Comparison of ENCODE assay signal across 14 cellular contexts in the genomic region with DNA sequence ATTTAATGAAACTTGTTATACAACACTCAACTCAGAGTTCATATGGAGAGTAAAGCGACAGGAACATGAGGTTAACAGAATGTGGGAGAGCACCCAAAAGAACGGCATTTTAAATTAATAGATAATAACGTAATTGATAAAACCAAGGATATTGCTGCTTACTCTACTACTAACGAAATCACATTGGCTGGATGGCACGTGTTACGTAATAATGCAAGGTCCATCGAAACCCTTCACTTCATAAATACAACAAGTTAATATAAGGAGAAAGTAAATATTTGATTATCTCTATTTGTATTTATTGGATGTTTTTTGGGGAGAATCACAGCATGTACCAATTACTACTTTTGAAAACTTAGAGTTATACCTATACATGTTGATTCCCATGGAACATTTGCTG. TPM values are rescaled to one million over a fixed set of nuclear protein-coding genes. Genes with fewer than 3 reads are reported as not detected.
DNase-seq lines count a peak whose midpoint lies in the region; ATAC-seq and TF ChIP-seq lines count a peak whose summit lies in the region.
"Had no signal": no experiment of that assay in that cellular context is flagged by ENCODE, and none has a peak within 500 bp of the region (broad histone marks: within the 10 kb centered on the region; RNA-seq: fewer than 3 reads in every experiment).

No MANE protein-coding gene starts in this region.

- no CpG with 5 or more reads among the region's 7 CpGs for WGBS in H9 (ENCODE audit: extremely low coverage, insufficient read length, low lambda C conversion rate)
- 49 to 71% (median 61%) methylated on average over 7 of the region's 7 CpGs for WGBS in stomach, 5 donors
- no CpG with 5 or more reads among the region's 7 CpGs for WGBS in mesendoderm (ENCODE audit: extremely low coverage, insufficient coverage, low lambda C conversion rate)

- H3K79me2 ChIP-seq in H9 (ENCODE audit: insufficient read depth, low read length): no peaks in the 10 kb centered on the region
- H3K79me2 ChIP-seq in mesendoderm (ENCODE audit: control insufficient read depth, insufficient read depth, low read length): no peaks in the 10 kb centered on the region

- H3K9ac ChIP-seq in H9 (ENCODE audit: extremely low read depth, insufficient read length, low read length) (no peak overlapping the region), mesendoderm (ENCODE audit: low read length) (no peak overlapping the region)

- H3K4me1 Mint-ChIP-seq in H9: peaks cover 44 to 50% of the 10 kb centered on the region in 2 experiments

- H3K27ac ChIP-seq in H9 (ENCODE audit: insufficient read length, low read depth, low read length) (no peak overlapping the region), lower lobe of right lung (no peak overlapping the region), stomach (peak overlapping the region in 2 of 5 donors; percentile 89 to 91), mesendoderm (ENCODE audit: low read depth, low read length) (no peak overlapping the region)
- H3K27ac ChIP-seq: C4-2B had no signal

- H3K27me3 ChIP-seq in H9 (ENCODE audit: insufficient read depth, low read length) (no peaks in the 10 kb centered on the region; the same call in 1 of the 2 replicates), lower lobe of right lung (ENCODE audit: low read depth) (no peaks in the 10 kb centered on the region), stomach (peaks cover 0 to 38% (median 6%) of the 10 kb centered on the region in 3 donors), mesendoderm (ENCODE audit: insufficient read depth, low read length, poor library complexity) (no peaks in the 10 kb centered on the region)

- H3K9me3 Mint-ChIP-seq in H9: no peaks in the 10 kb centered on the region

- H2BK5ac ChIP-seq in H9 (ENCODE audit: insufficient read length, low read length): no peak overlapping the region
- no peak overlapping the region for H2BK5ac ChIP-seq in mesendoderm (ENCODE audit: low read length)

- H3K4me2 ChIP-seq in H9 (ENCODE audit: insufficient read depth, insufficient read length, low read length) (peak overlapping the region; percentile 78), mesendoderm (ENCODE audit: low read length) (no peak overlapping the region)

- H3K4me3 Mint-ChIP-seq in H9: peak overlapping the region; percentile 93 to 94; a peak in 4 of 5 replicates

- H3K27ac Mint-ChIP-seq in H9: no peak overlapping the region
- H3K27ac Mint-ChIP-seq: T-helper 17 cell had no signal

- H3K18ac ChIP-seq in H9 (ENCODE audit: insufficient read length, low read depth, low read length): no peak overlapping the region
- no peak overlapping the region for H3K18ac ChIP-seq in mesendoderm (ENCODE audit: low read length)

- H2BK15ac ChIP-seq in H9 (ENCODE audit: low read depth, low read length) (no peak overlapping the region), mesendoderm (replicated peaks; ENCODE audit: low read depth) (no peak overlapping the region)

- H3K4me3 ChIP-seq in astrocyte of the cerebellum (ENCODE audit: low read depth, low read length) (peak overlapping the region; percentile 68), lower lobe of right lung (peak overlapping the region; percentile 66), stomach (peak overlapping the region; percentile 60 to 69 (median 63)), mesendoderm (ENCODE audit: low read length) (no peak overlapping the region)

- H3K4me1 ChIP-seq in H9 (ENCODE audit: insufficient read depth, low read length) (peaks cover 13% of the 10 kb centered on the region), lower lobe of right lung (peaks cover 14% of the 10 kb centered on the region), stomach (peaks cover 0 to 43% (median 20%) of the 10 kb centered on the region in 4 donors), mesendoderm (ENCODE audit: control insufficient read depth, low read depth, low read length) (no peaks in the 10 kb centered on the region)

- H3K9me3 ChIP-seq in H9 (ENCODE audit: control insufficient read depth, low read depth, low read length): no peaks in the 10 kb centered on the region
- no peaks in the 10 kb centered on the region for H3K9me3 ChIP-seq in lower lobe of right lung
- H3K9me3 ChIP-seq in stomach: no peaks in the 10 kb centered on the region

- intact Hi-C loops in lower lobe of right lung (cut with DNase I) (no loop called here), stomach (cut with DNase I; ENCODE audit: low total_unique reads) (no loop called here)

- no peak overlapping the region for H2BK120ac ChIP-seq in H9 (ENCODE audit: low read depth, low read length, poor library complexity, severe bottlenecking)
- no peak overlapping the region for H2BK120ac ChIP-seq in mesendoderm (ENCODE audit: low read depth, low read length)

- H3K56ac ChIP-seq in H9 (ENCODE audit: insufficient read length, low read depth, low read length): no peak overlapping the region
- H3K56ac ChIP-seq in mesendoderm (ENCODE audit: low read length): no peak overlapping the region

- peaks cover 38% of the 10 kb centered on the region for H3K27me3 Mint-ChIP-seq in H9 (ENCODE audit: low read depth)

- no peak overlapping the region for H3T11ph ChIP-seq in H9 (ENCODE audit: low read length)

- no peak overlapping the region for H2AFZ ChIP-seq in H9 (ENCODE audit: low read length)

- no peak overlapping the region for H2BK12ac ChIP-seq in H9 (ENCODE audit: insufficient read length, low read depth, low read length)

- H3K36me3 ChIP-seq in lower lobe of right lung (no peaks in the 10 kb centered on the region), stomach (no peaks in the 10 kb centered on the region), mesendoderm (ENCODE audit: control insufficient read depth, insufficient read depth, low read length) (no peaks in the 10 kb centered on the region)

- TF ChIP-seq CTCF in H9 (conservative IDR thresholded peaks at IDR 0.05) (no peak), astrocyte of the cerebellum (IDR thresholded peaks at IDR 0.05; ENCODE audit: low read depth, low read length, missing control alignments) (no peak), lower lobe of right lung (IDR thresholded peaks at IDR 0.05) (no peak), stomach (IDR thresholded peaks at IDR 0.05) (no peak)

- in situ Hi-C loops in astrocyte of the cerebellum (cut with HindIII; ENCODE audit: low sequenced_read_pairs): no loop called here

- H3K14ac ChIP-seq in H9 (ENCODE audit: insufficient read depth, low read length): no peak overlapping the region

- H3K79me1 ChIP-seq in H9 (ENCODE audit: insufficient read depth, low read depth, low read length, poor library complexity, severe bottlenecking) (no peaks in the 10 kb centered on the region), mesendoderm (ENCODE audit: low read length) (no peaks in the 10 kb centered on the region)

- H4K8ac ChIP-seq in H9 (replicated peaks; ENCODE audit: insufficient read length, low read depth, low read length): no peak overlapping the region
- H4K8ac ChIP-seq in mesendoderm (ENCODE audit: low read depth, low read length): no peak overlapping the region

- ATAC-seq in lower lobe of right lung: no peak
- ATAC-seq in activated CD4-positive, CD25-positive, alpha-beta regulatory T cell treated with anti-CD3 and anti-CD28 coated beads, Interleukin-2, amount 50 U/mL, for 24 hours: no peak
- ATAC-seq: T-helper 17 cell had no signal

- no peak for TF ChIP-seq POLR2A in stomach (IDR thresholded peaks at IDR 0.05)

- H3K23me2 ChIP-seq in H9 (ENCODE audit: insufficient read length, low read depth, low read length, poor library complexity, severe bottlenecking): peaks cover 17% of the 10 kb centered on the region

- H3K23ac ChIP-seq in H9 (ENCODE audit: insufficient read length, low read depth, low read length) (no peak overlapping the region), mesendoderm (ENCODE audit: low read length) (no peak overlapping the region)

- H3K4ac ChIP-seq in H9 (ENCODE audit: low read depth, low read length) (no peak overlapping the region), mesendoderm (ENCODE audit: low read depth, low read length) (no peak overlapping the region)

- H2AK5ac ChIP-seq in H9 (ENCODE audit: insufficient read length, low read length) (no peak overlapping the region), mesendoderm (ENCODE audit: low read length) (no peak overlapping the region)

- no peaks in the 10 kb centered on the region for H4K20me1 ChIP-seq in H9 (ENCODE audit: control insufficient read depth, insufficient read depth, insufficient read length)

- H4K5ac ChIP-seq in H9 (ENCODE audit: insufficient read length, low read depth, low read length) (no peak overlapping the region), mesendoderm (ENCODE audit: low read length) (no peak overlapping the region)

- H4K91ac ChIP-seq in H9 (ENCODE audit: insufficient read length, low read depth, low read length): no peak overlapping the region

- TF ChIP-seq EP300 in stomach (IDR thresholded peaks at IDR 0.05): no peak

- DNase-seq in H9 (no peak), astrocyte of the cerebellum (ENCODE audit: low read depth) (no peak), lower lobe of right lung (no peak), stomach (no peak), hypothalamus (lab: John Stamatoyannopoulos, UW) (no peak), mesendoderm (no peak), UCSD-AML1 (lab: John Stamatoyannopoulos, UW; ENCODE audit: unreplicated experiment) (no peak)
- DNase-seq: activated CD4-positive, alpha-beta T cell treated with anti-CD3 and anti-CD28 coated beads, Interleukin-2, amount 50 U/mL, for 1 hour; effector CD8-positive, alpha-beta T cell; Karpas-422; NCI-H524; T-helper 17 cell had no signal

- no peaks in the 10 kb centered on the region; a peak in 1 of 7 replicates for H3K36me3 Mint-ChIP-seq in H9 (ENCODE audit: insufficient read depth in 1 of 3, low read depth in 3 of 3)

- no peak overlapping the region for H2BK20ac ChIP-seq in H9 (ENCODE audit: low read depth, low read length, poor library complexity, severe bottlenecking)

RNA-seq across cellular contexts. Expression of a gene that starts 1.5 kb away (rescaled TPM):
- total RNA-seq in H9 (2021) (10.0 and 10.4 TPM in 2 replicates), lower lobe of right lung (23.6 TPM), stomach (10 to 100 TPM; 11.6 to 89.2 (median 26.8) TPM)
- 1 to 10 TPM; 1.5 to 7.9 (median 3.7) TPM for polyA plus RNA-seq in stomach
- polyA plus RNA-seq in mesendoderm (2013, experiment 1 of 2): 7.4 TPM
- polyA plus RNA-seq in mesendoderm (2013, experiment 2 of 2): 6.7 TPM
